ENCODE assay signal across 1 cellular context in the genomic region with DNA sequence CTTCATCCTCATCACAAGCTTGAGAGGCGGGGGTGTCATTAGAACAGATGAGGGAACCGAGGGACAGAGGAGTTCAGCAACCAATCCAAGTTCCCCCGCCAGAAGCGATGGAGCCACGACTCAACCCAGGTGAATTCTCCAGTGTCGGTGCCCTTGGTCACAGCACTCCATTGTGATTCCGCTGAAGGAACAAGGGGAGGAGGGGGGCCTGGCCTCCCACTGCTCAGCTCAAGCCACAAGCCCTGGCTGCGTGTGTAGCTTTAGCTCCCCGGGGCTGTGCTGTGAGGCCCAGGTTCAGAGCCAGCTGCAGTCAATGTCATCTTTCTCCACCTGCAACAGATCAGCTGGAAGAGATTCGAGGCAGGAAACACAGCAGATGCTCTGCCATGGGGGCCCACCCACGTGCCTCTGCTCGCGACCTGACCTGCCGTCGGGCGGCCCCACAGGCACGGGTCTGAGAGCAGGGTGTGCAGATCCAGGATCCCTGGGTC.
TF ChIP-seq lines count a peak whose summit lies in the region.

No MANE protein-coding gene starts in this region.

TF ChIP-seq in SK-N-SH, 30 proteins besides CTCF, POLR2A, EP300 and RAD21 (continued from another document):
- TF ChIP-seq, protein P1, sequence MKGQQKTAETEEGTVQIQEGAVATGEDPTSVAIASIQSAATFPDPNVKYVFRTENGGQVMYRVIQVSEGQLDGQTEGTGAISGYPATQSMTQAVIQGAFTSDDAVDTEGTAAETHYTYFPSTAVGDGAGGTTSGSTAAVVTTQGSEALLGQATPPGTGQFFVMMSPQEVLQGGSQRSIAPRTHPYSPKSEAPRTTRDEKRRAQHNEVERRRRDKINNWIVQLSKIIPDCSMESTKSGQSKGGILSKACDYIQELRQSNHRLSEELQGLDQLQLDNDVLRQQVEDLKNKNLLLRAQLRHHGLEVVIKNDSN (IDR thresholded peaks at IDR 0.05; ENCODE audit: borderline replicate concordance, low read depth): no peak
- TF ChIP-seq, protein P2, sequence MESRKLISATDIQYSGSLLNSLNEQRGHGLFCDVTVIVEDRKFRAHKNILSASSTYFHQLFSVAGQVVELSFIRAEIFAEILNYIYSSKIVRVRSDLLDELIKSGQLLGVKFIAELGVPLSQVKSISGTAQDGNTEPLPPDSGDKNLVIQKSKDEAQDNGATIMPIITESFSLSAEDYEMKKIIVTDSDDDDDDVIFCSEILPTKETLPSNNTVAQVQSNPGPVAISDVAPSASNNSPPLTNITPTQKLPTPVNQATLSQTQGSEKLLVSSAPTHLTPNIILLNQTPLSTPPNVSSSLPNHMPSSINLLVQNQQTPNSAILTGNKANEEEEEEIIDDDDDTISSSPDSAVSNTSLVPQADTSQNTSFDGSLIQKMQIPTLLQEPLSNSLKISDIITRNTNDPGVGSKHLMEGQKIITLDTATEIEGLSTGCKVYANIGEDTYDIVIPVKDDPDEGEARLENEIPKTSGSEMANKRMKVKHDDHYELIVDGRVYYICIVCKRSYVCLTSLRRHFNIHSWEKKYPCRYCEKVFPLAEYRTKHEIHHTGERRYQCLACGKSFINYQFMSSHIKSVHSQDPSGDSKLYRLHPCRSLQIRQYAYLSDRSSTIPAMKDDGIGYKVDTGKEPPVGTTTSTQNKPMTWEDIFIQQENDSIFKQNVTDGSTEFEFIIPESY (IDR thresholded peaks at IDR 0.05; ENCODE audit: borderline replicate concordance, low read depth): no peak
- TF ChIP-seq, protein P3, sequence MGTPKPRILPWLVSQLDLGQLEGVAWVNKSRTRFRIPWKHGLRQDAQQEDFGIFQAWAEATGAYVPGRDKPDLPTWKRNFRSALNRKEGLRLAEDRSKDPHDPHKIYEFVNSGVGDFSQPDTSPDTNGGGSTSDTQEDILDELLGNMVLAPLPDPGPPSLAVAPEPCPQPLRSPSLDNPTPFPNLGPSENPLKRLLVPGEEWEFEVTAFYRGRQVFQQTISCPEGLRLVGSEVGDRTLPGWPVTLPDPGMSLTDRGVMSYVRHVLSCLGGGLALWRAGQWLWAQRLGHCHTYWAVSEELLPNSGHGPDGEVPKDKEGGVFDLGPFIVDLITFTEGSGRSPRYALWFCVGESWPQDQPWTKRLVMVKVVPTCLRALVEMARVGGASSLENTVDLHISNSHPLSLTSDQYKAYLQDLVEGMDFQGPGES (IDR thresholded peaks at IDR 0.05; ENCODE audit: low read depth, low read length): no peak
- TF ChIP-seq JUND (IDR thresholded peaks at IDR 0.05) (no peak), FOXJ3 (CRISPR knock-in tag; IDR thresholded peaks at IDR 0.05) (no peak), RFX5 (IDR thresholded peaks at IDR 0.05; ENCODE audit: low read length) (no peak), SIN3A (IDR thresholded peaks at IDR 0.05; ENCODE audit: borderline replicate concordance, low read depth, low read length) (no peak), NFIC (IDR thresholded peaks at IDR 0.05; ENCODE audit: borderline replicate concordance) (no peak), MEF2A (IDR thresholded peaks at IDR 0.05; ENCODE audit: borderline replicate concordance, low read depth) (no peak), GABPA (IDR thresholded peaks at IDR 0.05; ENCODE audit: low read depth) (no peak), YY1 (IDR thresholded peaks at IDR 0.05; ENCODE audit: low read depth) (no peak), GATA2 (CRISPR knock-in tag; IDR thresholded peaks at IDR 0.05) (no peak)
- TF ChIP-seq, protein P4, sequence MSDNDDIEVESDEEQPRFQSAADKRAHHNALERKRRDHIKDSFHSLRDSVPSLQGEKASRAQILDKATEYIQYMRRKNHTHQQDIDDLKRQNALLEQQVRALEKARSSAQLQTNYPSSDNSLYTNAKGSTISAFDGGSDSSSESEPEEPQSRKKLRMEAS (IDR thresholded peaks at IDR 0.05; ENCODE audit: low read depth): no peak
